In the genomic region with DNA sequence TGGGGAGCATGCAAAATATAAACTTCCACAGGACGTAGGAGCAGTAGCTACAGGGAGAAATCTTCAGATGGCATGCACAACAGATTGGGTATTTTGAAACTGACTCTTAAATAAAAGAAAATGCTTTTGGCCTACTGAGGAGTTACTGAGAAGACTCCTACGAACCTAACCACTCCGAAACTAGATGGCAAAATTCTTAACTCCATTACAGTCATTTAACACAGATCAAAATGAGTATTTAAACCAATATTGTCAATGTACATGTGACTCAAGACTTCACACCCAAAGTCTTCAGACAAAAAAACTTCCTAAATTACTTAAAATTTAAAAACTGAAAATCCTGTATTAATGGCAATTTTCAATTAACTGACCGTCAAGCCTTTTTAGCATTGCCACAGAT, we compare ENCODE assay signal across 11 cellular contexts. TPM values are rescaled to one million over a fixed set of nuclear protein-coding genes. Genes with fewer than 3 reads are reported as not detected.
"Had no signal": no experiment of that assay in that cellular context is flagged by ENCODE, and none has a peak within 500 bp of the region (broad histone marks: within the 10 kb centered on the region; RNA-seq: fewer than 3 reads in every experiment).

No MANE protein-coding gene starts in this region.

- ATAC-seq: HCT116 had no signal

- H3K4me1 ChIP-seq: HAP-1 had no signal

- H2AFZ ChIP-seq: GM23248 had no signal

- H3K9me3 ChIP-seq: HAP-1 had no signal

- FAIRE-seq: HTR-8/SVneo had no signal

- H3K4me3 ChIP-seq: GM23248, HAP-1 had no signal

- DNase-seq: GM23248, GOT3, H7, HFFc6, KG1 had no signal

- H3K27ac ChIP-seq: GM23248 had no signal

- H3K9ac ChIP-seq: GM23248 had no signal

RNA-seq across cellular contexts. Expression of gene TERB1, which starts 8.4 kb away (rescaled TPM):
- total RNA-seq: GM23248, H7, HFFc6, HT-29 had no signal
- polyA plus RNA-seq: GM23248, IgD-negative memory B cell had no signal

RNA-seq across cellular contexts. Expression of gene CA7, which starts 34.4 kb away (rescaled TPM):
- total RNA-seq: H4, HFFc6, HT-29 had no signal
- polyA plus RNA-seq: GM23248, IgD-negative memory B cell had no signal
